9 cellular contexts compared by ENCODE assay signal in the genomic region with DNA sequence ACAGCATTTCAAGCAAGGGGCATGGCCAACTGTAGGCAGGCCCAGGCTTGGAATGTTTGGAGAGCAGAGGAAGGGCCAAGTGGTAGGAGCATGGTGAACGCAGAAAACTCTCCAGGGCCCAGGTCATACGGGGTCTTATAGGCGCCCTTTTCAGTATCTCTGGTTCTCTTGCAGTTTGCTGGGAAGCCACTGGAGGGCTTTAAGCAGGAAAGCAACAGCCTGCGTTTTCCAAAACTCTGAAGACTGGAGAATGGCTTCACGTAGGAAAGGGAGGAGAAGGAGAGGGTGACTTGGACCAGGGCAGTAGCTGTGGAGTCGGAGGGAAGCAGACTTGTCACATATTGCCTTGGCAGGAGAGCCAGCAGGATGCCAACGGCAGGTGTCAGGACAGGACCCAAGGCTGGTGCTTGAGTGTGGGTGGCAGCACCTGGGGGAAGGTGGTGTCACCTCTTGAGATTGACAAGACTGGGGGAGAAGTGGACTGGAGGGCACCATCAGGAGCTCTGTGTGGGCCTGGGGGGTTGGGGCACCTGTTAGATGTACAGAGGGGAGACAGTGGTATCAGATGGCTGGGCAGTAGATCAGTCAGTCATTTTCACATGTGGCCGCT. TPM values are rescaled to one million over a fixed set of nuclear protein-coding genes. Genes with fewer than 3 reads are reported as not detected.
DNase-seq lines count a peak whose midpoint lies in the region; ATAC-seq and TF ChIP-seq lines count a peak whose summit lies in the region.
"Had no signal": no experiment of that assay in that cellular context is flagged by ENCODE, and none has a peak within 500 bp of the region (broad histone marks: within the 10 kb centered on the region; RNA-seq: fewer than 3 reads in every experiment).

No MANE protein-coding gene starts in this region.

- H3K4me1 Mint-ChIP-seq in endodermal cell, result no peaks in the 10 kb centered on the region

- peaks cover 4% of the 10 kb centered on the region for H3K27me3 Mint-ChIP-seq in endodermal cell (ENCODE audit: insufficient read depth)
- H3K27me3 Mint-ChIP-seq: activated naive CD4-positive, alpha-beta T cell treated with anti-CD3 and anti-CD28 coated beads, Interleukin-2, amount 50 U/mL, for 24 hours had no signal

- H3K9me3 ChIP-seq in MG63, result no peaks in the 10 kb centered on the region
- no peaks in the 10 kb centered on the region for H3K9me3 ChIP-seq in endodermal cell (ENCODE audit: control insufficient read depth, low read length)
- no peaks in the 10 kb centered on the region for H3K9me3 ChIP-seq in neutrophil

- H3K36me3 ChIP-seq in MG63 (no peaks in the 10 kb centered on the region), endodermal cell (ENCODE audit: control insufficient read depth, insufficient read depth, low read length) (no peaks in the 10 kb centered on the region), neutrophil (no peaks in the 10 kb centered on the region)

- peaks cover 71% of the 10 kb centered on the region for H3K9me3 Mint-ChIP-seq in endodermal cell
- H3K9me3 Mint-ChIP-seq: activated naive CD4-positive, alpha-beta T cell treated with anti-CD3 and anti-CD28 coated beads, Interleukin-2, amount 50 U/mL, for 24 hours had no signal

- no peak overlapping the region for H3K4me3 Mint-ChIP-seq in endodermal cell
- H3K4me3 Mint-ChIP-seq: activated naive CD4-positive, alpha-beta T cell treated with anti-CD3 and anti-CD28 coated beads, Interleukin-2, amount 50 U/mL, for 24 hours had no signal

- H3K36me3 Mint-ChIP-seq in endodermal cell (ENCODE audit: low read depth), result no peaks in the 10 kb centered on the region
- H3K36me3 Mint-ChIP-seq: activated naive CD4-positive, alpha-beta T cell treated with anti-CD3 and anti-CD28 coated beads, Interleukin-2, amount 50 U/mL, for 24 hours had no signal

- H3K4me1 ChIP-seq in endodermal cell (ENCODE audit: control insufficient read depth, insufficient read depth, low read length), result no peaks in the 10 kb centered on the region
- no peaks in the 10 kb centered on the region for H3K4me1 ChIP-seq in neutrophil (ENCODE audit: control insufficient read depth in 1 of 2, insufficient read depth in 1 of 2, low read depth in 1 of 2, low read length in 1 of 2)

- no peak overlapping the region for H3K27ac Mint-ChIP-seq in endodermal cell
- H3K27ac Mint-ChIP-seq: activated naive CD4-positive, alpha-beta T cell treated with anti-CD3 and anti-CD28 coated beads, Interleukin-2, amount 50 U/mL, for 24 hours had no signal

- no peak overlapping the region for H3K9ac ChIP-seq in endodermal cell (ENCODE audit: extremely low read depth, low read length, poor library complexity, severe bottlenecking)

- H3K27ac ChIP-seq in endodermal cell (ENCODE audit: low read depth, low read length) (no peak overlapping the region), neutrophil (peak overlapping the region; percentile 20)

- DNase-seq in ELF-1 (ENCODE audit: low read depth, low spot score), result peak; percentile 78
- peak; percentile 4 for DNase-seq in MG63
- peak; percentile 81 for DNase-seq in endodermal cell
- no peak for DNase-seq in NOMO-1 (lab: John Stamatoyannopoulos, UW; ENCODE audit: unreplicated experiment in 2 of 2)

- TF ChIP-seq CTCF in endodermal cell (conservative IDR thresholded peaks at IDR 0.05) (peak; percentile 67), neutrophil (IDR thresholded peaks at IDR 0.05) (peak; percentile 42)

- ATAC-seq in GM19395 (IDR thresholded peaks at IDR 0.05; ENCODE audit: unreplicated experiment), result no peak
- ATAC-seq in HG03025 (IDR thresholded peaks at IDR 0.05; ENCODE audit: low FRiP score, unreplicated experiment), result no peak
- no peak for ATAC-seq in HG03571 (IDR thresholded peaks at IDR 0.05; ENCODE audit: unreplicated experiment)

- WGBS in endodermal cell (ENCODE audit: insufficient coverage in 1 of 2, insufficient read length in 1 of 2), 2 experiments, result 20 to 65% methylated on average over 2 to 8 of the region's 8 CpGs

- H3K27me3 ChIP-seq in MG63, result no peaks in the 10 kb centered on the region
- H3K27me3 ChIP-seq in endodermal cell (ENCODE audit: control insufficient read depth, insufficient read depth, low read length, poor library complexity, severe bottlenecking), result no peaks in the 10 kb centered on the region
- H3K27me3 ChIP-seq in neutrophil, result no peaks in the 10 kb centered on the region

- H3K4me3 ChIP-seq in MG63, result no peak overlapping the region
- no peak overlapping the region for H3K4me3 ChIP-seq in endodermal cell (ENCODE audit: low read length)
- H3K4me3 ChIP-seq in neutrophil (ENCODE audit: low read depth in 1 of 2, low read length in 1 of 2), result no peak overlapping the region

RNA-seq across cellular contexts. Expression of gene TKTL1, which starts 21.9 kb away (rescaled TPM):
- total RNA-seq in MG63 (2014; rRNA removed; shearing (Covaris generic); ENCODE audit: low replicate concordance), result not detected in 2 replicates
- not detected for total RNA-seq in endodermal cell
- polyA plus RNA-seq in endodermal cell (2013, experiment 1 of 2), result 2.6 TPM
- polyA plus RNA-seq in endodermal cell (2013, experiment 2 of 2), result 1.9 TPM

RNA-seq across cellular contexts. Expression of gene TEX28, which starts 22.6 kb away (rescaled TPM):
- not detected in 2 replicates for total RNA-seq in MG63 (2014; rRNA removed; shearing (Covaris generic); ENCODE audit: low replicate concordance)
- total RNA-seq in endodermal cell, result not detected
- not detected for polyA plus RNA-seq in endodermal cell (2013, experiment 1 of 2)
- polyA plus RNA-seq in endodermal cell (2013, experiment 2 of 2), result not detected

RNA-seq across cellular contexts. Expression of gene FLNA, which starts 56.9 kb away (rescaled TPM):
- total RNA-seq in MG63 (2014; rRNA removed; shearing (Covaris generic); ENCODE audit: low replicate concordance), result 1,037 and 1,563 TPM in 2 replicates
- 1,000 to 10,000 TPM; 1,074 to 1,251 TPM for total RNA-seq in endodermal cell
- polyA plus RNA-seq in endodermal cell (2013, experiment 1 of 2), result 609 TPM
- 609 TPM for polyA plus RNA-seq in endodermal cell (2013, experiment 2 of 2)

Comparison
In these comparisons a context has a peak if more than half of its experiments do, and no peak if none do; other contexts are left out.
1. DNase-seq: peak in ELF-1 (single experiment), MG63 (single experiment) and endodermal cell (single experiment); none in NOMO-1 (0 of 2).